Comparison of ENCODE assay signal across 12 cellular contexts in the genomic region with DNA sequence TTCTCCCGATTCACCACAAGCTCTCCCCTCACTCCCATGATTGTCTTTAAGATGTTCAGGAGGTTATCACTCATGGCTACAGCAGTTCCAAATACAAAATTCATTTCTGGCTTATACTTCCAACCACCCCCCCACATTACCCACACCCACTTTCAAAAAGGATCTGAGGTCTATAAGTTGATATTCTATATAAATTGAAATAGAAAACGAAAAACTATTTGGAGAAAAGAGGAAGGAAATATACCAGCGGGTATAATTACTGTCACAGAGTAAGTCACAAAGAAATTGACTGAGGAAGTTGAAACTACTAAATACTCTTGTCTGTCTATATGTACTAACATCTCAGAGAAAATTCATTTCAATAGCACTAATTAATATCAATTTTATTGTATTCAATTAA.
A peak's percentile ranks its signal among the peaks of the same experiment; 100 is the strongest.
DNase-seq lines count a peak whose midpoint lies in the region; ATAC-seq and TF ChIP-seq lines count a peak whose summit lies in the region.
"Had no signal": no experiment of that assay in that cellular context is flagged by ENCODE, and none has a peak within 500 bp of the region (broad histone marks: within the 10 kb centered on the region; RNA-seq: fewer than 3 reads in every experiment).

No MANE protein-coding gene starts in this region.

- no peaks in the 10 kb centered on the region for H3K79me2 ChIP-seq in OCI-LY3 (ENCODE audit: low read length)

- peaks cover 2 to 3% (median 2%) of the 10 kb centered on the region in 3 donors for H3K27me3 Mint-ChIP-seq in CD14-positive monocyte (ENCODE audit: low read depth in 3 of 3)
- H3K27me3 Mint-ChIP-seq in natural killer cell (ENCODE audit: low read depth in 2 of 2) = peaks cover 31 to 45% of the 10 kb centered on the region in 2 donors

- CTCF ChIA-PET in A673 (lab: Charles Lee) = no interaction called here

- no TSS peak for BruUV-seq in A673 (replicated peaks; lab: Mats Ljungman, UMichigan)

- H3K36me3 Mint-ChIP-seq in CD14-positive monocyte (peaks cover 0 to 5% of the 10 kb centered on the region in 2 donors), natural killer cell (no peaks in the 10 kb centered on the region)
- H3K36me3 Mint-ChIP-seq: activated naive CD8-positive, alpha-beta T cell had no signal

- H3K4me3 ChIP-seq in OCI-LY3 (ENCODE audit: low read length) = peak overlapping the region; percentile 24; the same call in 1 of the 2 replicates
- no peak overlapping the region for H3K4me3 ChIP-seq in A673 (ENCODE audit: low read depth, low read length, poor library complexity, severe bottlenecking)

- H3K9me3 ChIP-seq in OCI-LY3 (ENCODE audit: insufficient read depth, low read length) (no peaks in the 10 kb centered on the region), A673 (ENCODE audit: low read depth, low read length, poor library complexity, severe bottlenecking) (no peaks in the 10 kb centered on the region)

- H3K4me1 ChIP-seq in OCI-LY3 (ENCODE audit: low read length) (peaks cover 27% of the 10 kb centered on the region), A673 (ENCODE audit: insufficient read depth, low read length, poor library complexity, severe bottlenecking) (no peaks in the 10 kb centered on the region), foreskin keratinocyte (peaks cover 5% of the 10 kb centered on the region)

- H3K27ac Mint-ChIP-seq in CD14-positive monocyte (peak overlapping the region; percentile 78 to 90 (median 87)), natural killer cell (no peak overlapping the region)
- H3K27ac Mint-ChIP-seq: activated naive CD8-positive, alpha-beta T cell; nephron progenitor cell had no signal

- H3K4me3 Mint-ChIP-seq in CD14-positive monocyte (peak overlapping the region; percentile 54 to 82), natural killer cell (no peak overlapping the region)
- H3K4me3 Mint-ChIP-seq: activated naive CD8-positive, alpha-beta T cell; nephron progenitor cell; T-helper 1 cell treated with Interleukin-12 subunit alpha and Interleukin-12 subunit beta and Interleukin-4 antibody, amounts not matched to agents 30 μg/mL and 1 μg/mL, for 36 hours had no signal

- POLR2A ChIA-PET in A673 (lab: Charles Lee; ENCODE audit: low non-redundant PET) = no interaction called here

- H3K27ac ChIP-seq in OCI-LY3 (ENCODE audit: low read length) (no peak overlapping the region), A673 (ENCODE audit: low read depth, low read length, poor library complexity, severe bottlenecking) (no peak overlapping the region), foreskin keratinocyte (no peak overlapping the region)

- H4K20me1 ChIP-seq in OCI-LY3 (ENCODE audit: insufficient read depth, low read length) = no peaks in the 10 kb centered on the region

- intact Hi-C loops in CD14-positive monocyte (cut with micrococcal nuclease) = no loop called here
- intact Hi-C loops in natural killer cell (cut with micrococcal nuclease) = no loop called here
- intact Hi-C loops in A673 (cut with micrococcal nuclease; ENCODE audit: unreplicated experiment) = no loop called here

- H3K9me3 Mint-ChIP-seq in CD14-positive monocyte = no peaks in the 10 kb centered on the region
- no peaks in the 10 kb centered on the region for H3K9me3 Mint-ChIP-seq in natural killer cell
- H3K9me3 Mint-ChIP-seq: nephron progenitor cell; T-helper 1 cell treated with Interleukin-12 subunit alpha and Interleukin-12 subunit beta and Interleukin-4 antibody, amounts not matched to agents 30 μg/mL and 1 μg/mL, for 36 hours had no signal

- no peak overlapping the region for H3K9ac ChIP-seq in OCI-LY3 (ENCODE audit: low read length)

- TF ChIP-seq CTCF in CD14-positive monocyte (IDR thresholded peaks at IDR 0.05) = no peak
- TF ChIP-seq CTCF in OCI-LY3 (IDR thresholded peaks at IDR 0.05; ENCODE audit: low read depth, low read length) = no peak
- no peak for TF ChIP-seq CTCF in natural killer cell (IDR thresholded peaks at IDR 0.05)
- no peak for TF ChIP-seq CTCF in A673 (conservative IDR thresholded peaks at IDR 0.05; ENCODE audit: low read depth, low read length)
- no peak for TF ChIP-seq CTCF in foreskin keratinocyte (conservative IDR thresholded peaks at IDR 0.05)

- ATAC-seq in GM19351 (IDR thresholded peaks at IDR 0.05; ENCODE audit: unreplicated experiment) (peak; percentile 84), HG03095 (IDR thresholded peaks at IDR 0.05; ENCODE audit: unreplicated experiment) (peak; percentile 52), natural killer cell (no peak), foreskin keratinocyte (no peak)

- DNase-seq in CD14-positive monocyte (ENCODE audit: low spot score) (no peak), natural killer cell (no peak), T1000 (lab: John Stamatoyannopoulos, UW) (no peak), A673 (ENCODE audit: low spot score) (no peak), foreskin keratinocyte (no peak)
- DNase-seq: NCI-H69, nephron progenitor cell had no signal

- peak overlapping the region; percentile 72 for H3K4me2 ChIP-seq in OCI-LY3 (ENCODE audit: low read length)

- peaks cover 12% of the 10 kb centered on the region; the same call in 1 of the 2 replicates for H3K27me3 ChIP-seq in OCI-LY3 (ENCODE audit: low read depth, low read length)
- H3K27me3 ChIP-seq in A673 (replicated peaks; ENCODE audit: insufficient read depth, low read depth, low read length, poor library complexity) = peaks cover 7% of the 10 kb centered on the region
- no peaks in the 10 kb centered on the region for H3K27me3 ChIP-seq in foreskin keratinocyte

- H3K36me3 ChIP-seq in OCI-LY3 (replicated peaks; ENCODE audit: low read depth, low read length) (no peaks in the 10 kb centered on the region), A673 (ENCODE audit: insufficient read depth, low read length, poor library complexity, severe bottlenecking) (no peaks in the 10 kb centered on the region)

- no peak overlapping the region for H2AFZ ChIP-seq in OCI-LY3 (ENCODE audit: low read depth, low read length)

- H3K4me1 Mint-ChIP-seq in CD14-positive monocyte (peaks cover 32% of the 10 kb centered on the region), natural killer cell (peaks cover 0 to 14% of the 10 kb centered on the region in 2 donors)

Comparison
In these comparisons a context has a peak if more than half of its experiments do, and no peak if none do; other contexts are left out.
1. H3K27ac Mint-ChIP-seq: peak in CD14-positive monocyte (7 of 7); none in natural killer cell (0 of 2).
2. ATAC-seq: peak in GM19351 (single experiment) and HG03095 (single experiment); none in natural killer cell (0 of 3) and foreskin keratinocyte (single experiment).